18 cellular contexts compared by ENCODE assay signal in the genomic region with DNA sequence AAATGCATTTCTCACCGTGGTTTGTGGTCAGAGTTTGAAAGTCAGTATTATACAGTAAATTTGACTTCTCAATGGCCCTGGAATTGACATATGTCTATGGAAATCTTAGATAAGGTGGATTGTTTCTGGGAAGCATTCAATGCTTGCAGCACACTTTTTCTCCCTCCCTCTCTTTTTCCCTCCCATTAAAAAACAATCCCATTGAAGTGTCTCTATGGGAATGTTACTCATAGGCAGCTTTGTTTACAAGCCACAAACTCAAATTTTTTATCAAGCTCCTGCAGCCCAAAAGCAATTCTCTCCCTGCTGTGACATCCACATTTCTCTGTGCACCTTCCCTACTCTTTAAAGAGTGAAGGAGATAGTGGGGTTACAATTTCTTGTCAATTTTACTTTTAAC.
A peak's percentile ranks its signal among the peaks of the same experiment; 100 is the strongest.
DNase-seq lines count a peak whose midpoint lies in the region; ATAC-seq, FAIRE-seq and TF ChIP-seq lines count a peak whose summit lies in the region.
"Had no signal": no experiment of that assay in that cellular context is flagged by ENCODE, and none has a peak within 500 bp of the region (broad histone marks: within the 10 kb centered on the region; RNA-seq: fewer than 3 reads in every experiment).

No MANE protein-coding gene starts in this region.

- TF ChIP-seq RAD21 in H1 (IDR thresholded peaks at IDR 0.05 in 1 of 2, conservative IDR thresholded peaks at IDR 0.05 in 1 of 2; ENCODE audit: low read depth in 2 of 2, low read length in 2 of 2): no peak

- no peak overlapping the region for H2BK12ac ChIP-seq in H1 (ENCODE audit: low read depth, low read length)

- no TSS peak for BruUV-seq in PC-3 (replicated peaks; lab: Mats Ljungman, UMichigan)

- H3K36me3 ChIP-seq in GM23338 (ENCODE audit: insufficient read depth): no peaks in the 10 kb centered on the region
- H3K36me3 ChIP-seq in PC-3 (ENCODE audit: low read depth, low read length): no peaks in the 10 kb centered on the region
- H3K36me3 ChIP-seq in H1 (ENCODE audit: control insufficient read depth in 2 of 4, insufficient read depth in 4 of 4, low read length in 3 of 4): no peaks in the 10 kb centered on the region
- no peaks in the 10 kb centered on the region for H3K36me3 ChIP-seq in Karpas-422 (ENCODE audit: insufficient read depth, low read length)
- H3K36me3 ChIP-seq: BLaER1 treated with 17β-estradiol and CSF1 and Interleukin-3, amounts not matched to agents 10 nM and 100 nM had no signal

- H3K4me1 Mint-ChIP-seq in GM23338: peaks cover 27% of the 10 kb centered on the region

- H3K27ac ChIP-seq in GM23338 (ENCODE audit: low read depth) (peak overlapping the region; percentile 23), PC-3 (ENCODE audit: low read length) (no peak overlapping the region), H1 (ENCODE audit: low read depth, low read length) (0 out of 2 replicates have a peak overlapping the region, but pooled peaks have one; percentile 38), Karpas-422 (ENCODE audit: low read length) (no peak overlapping the region)
- H3K27ac ChIP-seq: BLaER1 treated with 17β-estradiol and CSF1 and Interleukin-3, amounts not matched to agents 10 nM and 100 nM had no signal

- H4K20me1 ChIP-seq in GM23338 (replicated peaks; ENCODE audit: insufficient read depth): no peaks in the 10 kb centered on the region
- H4K20me1 ChIP-seq in PC-3 (ENCODE audit: low read length): no peaks in the 10 kb centered on the region
- H4K20me1 ChIP-seq in H1 (replicated peaks in 1 of 2; ENCODE audit: control insufficient read depth in 1 of 2, insufficient read depth in 2 of 2, low read length in 2 of 2): no peaks in the 10 kb centered on the region
- no peaks in the 10 kb centered on the region for H4K20me1 ChIP-seq in Karpas-422 (ENCODE audit: insufficient read depth, low read depth, low read length)
- H4K20me1 ChIP-seq: BLaER1 treated with 17β-estradiol and CSF1 and Interleukin-3, amounts not matched to agents 10 nM and 100 nM had no signal

- no peak overlapping the region for H2AK5ac ChIP-seq in H1 (ENCODE audit: low read depth, low read length)

- no peak overlapping the region for H3K56ac ChIP-seq in H1 (replicated peaks; ENCODE audit: insufficient read length, low read depth, low read length)

- no peak overlapping the region for H3K4me2 ChIP-seq in GM23338
- no peak overlapping the region for H3K4me2 ChIP-seq in PC-3 (ENCODE audit: low read length)
- no peak overlapping the region for H3K4me2 ChIP-seq in H1 (ENCODE audit: insufficient read depth in 1 of 2, low read depth in 2 of 2, low read length in 2 of 2)
- no peak overlapping the region for H3K4me2 ChIP-seq in Karpas-422 (ENCODE audit: low read depth, low read length, poor library complexity, severe bottlenecking)
- H3K4me2 ChIP-seq: BLaER1 treated with 17β-estradiol and CSF1 and Interleukin-3, amounts not matched to agents 10 nM and 100 nM had no signal

- no peak overlapping the region for H2BK20ac ChIP-seq in H1 (ENCODE audit: low read length)

- H3K27me3 Mint-ChIP-seq in GM23338 (ENCODE audit: insufficient read depth, low read depth, poor library complexity): peaks cover 2% of the 10 kb centered on the region
- H3K27me3 Mint-ChIP-seq: CD4-positive, alpha-beta T cell had no signal

- no peak overlapping the region for H4K91ac ChIP-seq in H1 (replicated peaks; ENCODE audit: insufficient read length, low read length)

- H4K5ac ChIP-seq in H1 (ENCODE audit: insufficient read length, low read depth, low read length): no peak overlapping the region

- H3K14ac ChIP-seq in H1 (ENCODE audit: insufficient read length): no peak overlapping the region

- WGBS in H1 (ENCODE audit: extremely low coverage in 1 of 2, insufficient coverage in 1 of 2, insufficient read length in 1 of 2, insufficient replicate concordance in 2 of 2, low coverage in 1 of 2, low lambda C conversion rate in 2 of 2, missing lambda C conversion rate in 1 of 2), 2 experiments: 91% methylated on average over 1 of the region's 1 CpG; no CpG with 5 or more reads in 1 of the 2 experiments

- TF ChIP-seq CTCF in GM23338 (conservative IDR thresholded peaks at IDR 0.05; ENCODE audit: low read depth in 2 of 2) (no peak), PC-3 (conservative IDR thresholded peaks at IDR 0.05; ENCODE audit: low read depth, low read length) (no peak), H1 (IDR thresholded peaks at IDR 0.05; ENCODE audit: control extremely low read depth in 1 of 3, insufficient read depth in 1 of 3, low read depth in 1 of 3, low read length in 3 of 3) (no peak)

- H3K4me3 ChIP-seq in GM23338 (no peak overlapping the region), PC-3 (ENCODE audit: low read length) (no peak overlapping the region), H1 (ENCODE audit: extremely low read depth in 1 of 4, insufficient read depth in 2 of 4, low read depth in 3 of 4, low read length in 4 of 4) (no peak overlapping the region), Karpas-422 (ENCODE audit: low read length) (no peak overlapping the region)
- H3K4me3 ChIP-seq: BLaER1 treated with 17β-estradiol and CSF1 and Interleukin-3, amounts not matched to agents 10 nM and 100 nM; GM12878 had no signal

- CTCF ChIA-PET in PC-3 (lab: Charles Lee): interaction anchor here (0.6 kb wide), 1 partner anchor 160 kb away, joined by 4 read pairs; no protein-coding TSS in a partner anchor
- CTCF ChIA-PET in H1 (lab: Charles Lee; ENCODE audit: partially characterized antibody): interaction anchor here (0.6 to 1.2 kb wide), 4 partner anchors 55 to 839 kb away, joined by 3 to 5 read pairs (median 3); no protein-coding TSS in a partner anchor

- DNase-seq in GM23338 (ENCODE audit: low spot score) (no peak), PC-3 (no peak), H1 (ENCODE audit: low read depth in 1 of 2, low spot score in 2 of 2) (no peak), iris pigment epithelial cell (ENCODE audit: low read depth) (peak; percentile 44), Karpas-422 (no peak), germinal center (ENCODE audit: low spot score) (no peak), Ammon's horn (ENCODE audit: low spot score) (no peak)
- DNase-seq: 8988T; AML-193; CD4-positive, alpha-beta T cell; DMS79; GOT3; HCEC 1CT; HFFc6; IMR-90 had no signal

- no peak for TF ChIP-seq POLR2A in H1 (IDR thresholded peaks at IDR 0.05; ENCODE audit: control extremely low read depth in 1 of 2, low read depth in 2 of 2, low read length in 2 of 2)

- no peak overlapping the region for H2BK5ac ChIP-seq in H1 (ENCODE audit: low read depth, low read length)

- H3K23me2 ChIP-seq in H1 (ENCODE audit: low read depth, low read length): no peaks in the 10 kb centered on the region

- H3K79me2 ChIP-seq in GM23338 (replicated peaks; ENCODE audit: insufficient read depth): no peaks in the 10 kb centered on the region
- H3K79me2 ChIP-seq in PC-3 (ENCODE audit: low read length): no peaks in the 10 kb centered on the region
- no peaks in the 10 kb centered on the region for H3K79me2 ChIP-seq in H1 (ENCODE audit: control insufficient read depth in 1 of 2, insufficient read depth in 2 of 2, low read length in 2 of 2)
- no peaks in the 10 kb centered on the region for H3K79me2 ChIP-seq in Karpas-422 (ENCODE audit: low read length)

- H3K4me3 Mint-ChIP-seq in GM23338: no peak overlapping the region
- H3K4me3 Mint-ChIP-seq: CD4-positive, alpha-beta T cell; HFFc6 had no signal

- no peak overlapping the region for H3K9ac ChIP-seq in PC-3 (ENCODE audit: low read length)
- no peak overlapping the region for H3K9ac ChIP-seq in H1 (replicated peaks in 1 of 4; ENCODE audit: extremely low read depth in 1 of 4, low read depth in 3 of 4, low read length in 3 of 4)
- no peak overlapping the region for H3K9ac ChIP-seq in Karpas-422 (ENCODE audit: low read length)
- H3K9ac ChIP-seq: BLaER1 treated with 17β-estradiol and CSF1 and Interleukin-3, amounts not matched to agents 10 nM and 100 nM had no signal

- H3F3A ChIP-seq in GM23338 (replicated peaks; ENCODE audit: low read depth) (no peaks in the 10 kb centered on the region), PC-3 (ENCODE audit: low read length, unreplicated experiment) (no peaks in the 10 kb centered on the region)

- no peaks in the 10 kb centered on the region for H3K79me1 ChIP-seq in H1 (ENCODE audit: low read depth, low read length)

- POLR2A ChIA-PET in PC-3 (lab: Charles Lee; ENCODE audit: unreplicated experiment) (no interaction called here), H1 (lab: Charles Lee; ENCODE audit: partially characterized antibody) (no interaction called here)

- H3K9me2 ChIP-seq in GM23338 (ENCODE audit: insufficient read depth) (no peaks in the 10 kb centered on the region), PC-3 (replicated peaks; ENCODE audit: low read length) (no peaks in the 10 kb centered on the region), Karpas-422 (replicated peaks; ENCODE audit: insufficient read depth, low read length) (no peaks in the 10 kb centered on the region)

- no peak overlapping the region for H3K4ac ChIP-seq in H1 (replicated peaks; ENCODE audit: insufficient read length, low read depth, low read length)

- intact Hi-C loops in PC-3 (cut with micrococcal nuclease): no loop called here

- H2AFZ ChIP-seq in GM23338 (no peak overlapping the region), PC-3 (ENCODE audit: low read length) (no peak overlapping the region), H1 (ENCODE audit: low read length) (no peak overlapping the region), Karpas-422 (ENCODE audit: low read length) (no peak overlapping the region)

- peaks cover 21% of the 10 kb centered on the region for H3K4me1 ChIP-seq in GM23338 (ENCODE audit: insufficient read depth)
- H3K4me1 ChIP-seq in PC-3 (ENCODE audit: insufficient read depth, low read length): no peaks in the 10 kb centered on the region
- peaks cover 3 to 10% (median 4%) of the 10 kb centered on the region in 4 experiments; a peak in 6 of 7 replicates for H3K4me1 ChIP-seq in H1 (replicated peaks in 1 of 4; ENCODE audit: control insufficient read depth in 3 of 4, insufficient read depth in 4 of 4, low read length in 3 of 4)
- H3K4me1 ChIP-seq in Karpas-422 (ENCODE audit: low read length): no peaks in the 10 kb centered on the region
- H3K4me1 ChIP-seq: BLaER1 treated with 17β-estradiol and CSF1 and Interleukin-3, amounts not matched to agents 10 nM and 100 nM had no signal

- H3K18ac ChIP-seq in H1 (ENCODE audit: extremely low read depth, low read length): no peak overlapping the region

- ATAC-seq in GM23338 (no peak), PC-3 (peak; percentile 54), GM21825 (IDR thresholded peaks at IDR 0.05; ENCODE audit: unreplicated experiment) (no peak)
- ATAC-seq: GM12878 had no signal

- H3K27me3 ChIP-seq in GM23338 (ENCODE audit: insufficient read depth) (no peaks in the 10 kb centered on the region), PC-3 (ENCODE audit: low read length) (no peaks in the 10 kb centered on the region), H1 (replicated peaks in 1 of 4; ENCODE audit: control insufficient read depth in 3 of 4, extremely low read depth in 1 of 4, insufficient read depth in 3 of 4, low read length in 3 of 4) (no peaks in the 10 kb centered on the region), Karpas-422 (ENCODE audit: low read length) (no peaks in the 10 kb centered on the region)
- H3K27me3 ChIP-seq: BLaER1 treated with 17β-estradiol and CSF1 and Interleukin-3, amounts not matched to agents 10 nM and 100 nM had no signal

- no peak overlapping the region for H4K8ac ChIP-seq in H1 (ENCODE audit: extremely low read depth, insufficient read depth, low read length)

- no peak overlapping the region for H2BK15ac ChIP-seq in H1 (ENCODE audit: low read length)

- no peak for TF ChIP-seq EP300 in H1 (IDR thresholded peaks at IDR 0.05; ENCODE audit: borderline replicate concordance in 1 of 2, low read depth in 2 of 2, low read length in 2 of 2)

- H3K9me3 ChIP-seq in PC-3 (ENCODE audit: low read length): no peaks in the 10 kb centered on the region
- no peaks in the 10 kb centered on the region for H3K9me3 ChIP-seq in H1 (ENCODE audit: insufficient read depth in 2 of 2, low read depth in 1 of 2, low read length in 1 of 2)
- H3K9me3 ChIP-seq in Karpas-422 (ENCODE audit: low read length): no peaks in the 10 kb centered on the region
- H3K9me3 ChIP-seq: BLaER1 treated with 17β-estradiol and CSF1 and Interleukin-3, amounts not matched to agents 10 nM and 100 nM had no signal

- no peak overlapping the region for H3K23ac ChIP-seq in H1 (ENCODE audit: insufficient read length)

- no peak for FAIRE-seq in H1 (lab: Jason Lieb, UNC)
- FAIRE-seq: GM12878 had no signal

- H3K36me3 Mint-ChIP-seq in GM23338 (ENCODE audit: low read depth): peaks cover 3% of the 10 kb centered on the region; the same call in 1 of the 3 replicates

- peak overlapping the region; percentile 47 for H3K27ac Mint-ChIP-seq in GM23338
- H3K27ac Mint-ChIP-seq: CD4-positive, alpha-beta T cell; HFFc6 had no signal

- no peaks in the 10 kb centered on the region for H3K9me3 Mint-ChIP-seq in GM23338
- H3K9me3 Mint-ChIP-seq: CD4-positive, alpha-beta T cell; HFFc6 had no signal

- H2BK120ac ChIP-seq in H1 (replicated peaks; ENCODE audit: low read depth, low read length): no peak overlapping the region

Comparison
In these comparisons a context has a peak if more than half of its experiments do, and no peak if none do; other contexts are left out.
1. H3K27ac ChIP-seq: peak in GM23338 (single experiment) and H1 (single experiment); none in PC-3 (single experiment) and Karpas-422 (single experiment).